8 cellular contexts compared by ENCODE assay signal in genomic region chr1:111334169-111334568, GRCh38. TPM values are rescaled to one million over a fixed set of nuclear protein-coding genes. Genes with fewer than 3 reads are reported as not detected.
DNase-seq lines count a peak whose midpoint lies in the region; ATAC-seq, FAIRE-seq and TF ChIP-seq lines count a peak whose summit lies in the region.

No MANE protein-coding gene starts in this region.

- peaks cover 0 to 20% of the 10 kb centered on the region in 2 donors for H3K9me3 ChIP-seq in right atrium auricular region

- H3K36me3 ChIP-seq in right atrium auricular region: no peaks in the 10 kb centered on the region

- peak in 1 of 2 donors; percentile 47 for TF ChIP-seq CTCF in right atrium auricular region (IDR thresholded peaks at IDR 0.05)

- H3K4me3 ChIP-seq in right atrium auricular region: no peak overlapping the region

- no peak overlapping the region for H3K27ac ChIP-seq in right atrium auricular region

- ATAC-seq in Right ventricle myocardium superior (ENCODE audit: poor library complexity): peak; percentile 76

- no peaks in the 10 kb centered on the region for H3K27me3 ChIP-seq in right atrium auricular region

- DNase-seq in Right ventricle myocardium superior: no peak
- no peak for DNase-seq in right atrium auricular region (ENCODE audit: low spot score)
- DNase-seq in NCI-H510A treated with DMSO at 0.1 percent for 48 hours (lab: John Stamatoyannopoulos, UW): peak; percentile 32
- peak; percentile 44 to 46 for DNase-seq in activated T-cell treated with anti-CD3 and anti-CD28 coated beads, Interleukin-2, amount 50 U/mL, for 48 hours
- peak; percentile 35 for DNase-seq in globus pallidus (ENCODE audit: low spot score)
- peak; percentile 14 to 35 (median 23) for DNase-seq in stimulated activated CD4-positive, alpha-beta T cell treated with anti-CD3 and anti-CD28 coated beads, Interleukin-12 subunit alpha, Interleukin-12 subunit beta, amount 100 ng/mL, for 48 hours (ENCODE audit: low read depth in 2 of 3, low spot score in 1 of 3)
- no peak for DNase-seq in HK-2 (ENCODE audit: unreplicated experiment)
- no peak for DNase-seq in HTR-8/SVneo (ENCODE audit: insufficient read length, low spot score)

- H3K4me1 ChIP-seq in right atrium auricular region: no peaks in the 10 kb centered on the region

- no peak for FAIRE-seq in HTR-8/SVneo (lab: Jason Lieb, UNC)

- intact Hi-C loops in Right ventricle myocardium superior (cut with DNase I): loop anchor here (5.0 kb wide), 1 partner anchor 112 kb away; no protein-coding TSS in a partner anchor

RNA-seq across cellular contexts. Expression of gene CHIA, which starts 43.5 kb away (rescaled TPM):
- total RNA-seq in Right ventricle myocardium superior (not detected), right atrium auricular region (not detected)

Comparison
In these comparisons a context has a peak if more than half of its experiments do, and no peak if none do; other contexts are left out.
1. DNase-seq: peak in NCI-H510A treated with DMSO at 0.1 percent for 48 hours (single experiment), activated T-cell treated with anti-CD3 and anti-CD28 coated beads, Interleukin-2, amount 50 U/mL, for 48 hours (2 of 2), globus pallidus (single experiment) and stimulated activated CD4-positive, alpha-beta T cell treated with anti-CD3 and anti-CD28 coated beads, Interleukin-12 subunit alpha, Interleukin-12 subunit beta, amount 100 ng/mL, for 48 hours (3 of 3); none in Right ventricle myocardium superior (single experiment), right atrium auricular region (single experiment), HK-2 (single experiment) and HTR-8/SVneo (single experiment).